ENCODE assay signal across 20 cellular contexts in the genomic region with DNA sequence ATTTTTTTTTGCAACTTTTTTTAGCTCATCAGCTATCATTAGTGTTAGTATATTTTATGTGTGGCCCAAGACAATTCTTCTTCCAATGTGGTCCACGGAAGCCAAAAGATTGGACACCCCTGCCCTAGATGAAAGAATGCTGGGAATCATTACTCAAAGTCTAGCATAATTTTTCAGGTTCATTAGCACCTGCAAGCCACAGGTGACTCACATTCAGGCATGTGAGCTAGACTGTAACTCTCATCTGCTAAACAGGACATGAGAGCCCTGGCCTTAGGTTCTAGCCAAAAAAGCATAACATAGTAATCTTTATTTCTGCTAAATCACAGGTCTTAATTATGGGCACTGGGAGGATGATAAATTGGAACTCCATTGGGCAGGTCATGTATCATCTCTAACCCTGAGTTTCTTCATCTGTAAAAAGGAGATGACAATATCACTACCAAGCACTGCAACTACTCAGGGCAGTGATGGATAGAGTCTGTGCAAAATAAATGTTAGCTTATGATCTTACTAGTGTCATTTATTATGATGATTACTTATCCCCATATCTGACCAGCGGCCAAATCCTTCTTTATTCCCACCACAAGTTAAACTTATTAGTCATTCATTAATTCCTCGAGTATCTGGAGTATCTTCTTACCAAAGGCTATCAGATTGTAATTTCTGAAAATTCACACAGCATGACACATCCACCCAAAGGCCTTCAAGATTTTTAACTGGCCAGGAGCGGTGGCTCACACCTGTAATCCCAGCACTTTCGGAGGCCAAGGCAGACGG.
DNase-seq lines count a peak whose midpoint lies in the region; FAIRE-seq and TF ChIP-seq lines count a peak whose summit lies in the region.
"Had no signal": no experiment of that assay in that cellular context is flagged by ENCODE, and none has a peak within 500 bp of the region (broad histone marks: within the 10 kb centered on the region; RNA-seq: fewer than 3 reads in every experiment).

No MANE protein-coding gene starts in this region.

- no peak overlapping the region for H3K4me2 ChIP-seq in hepatocyte
- H3K4me2 ChIP-seq: BLaER1 had no signal

- H3K4me1 ChIP-seq in hepatocyte (ENCODE audit: insufficient read depth) (peaks cover 4% of the 10 kb centered on the region), small intestine (ENCODE audit: control insufficient read depth in 2 of 2, insufficient read depth in 1 of 2, low read depth in 1 of 2, low read length in 1 of 2) (peaks cover 3 to 10% of the 10 kb centered on the region in 2 donors), breast epithelium (no peaks in the 10 kb centered on the region)

- no peak overlapping the region for H2AFZ ChIP-seq in hepatocyte

- no peaks in the 10 kb centered on the region for H4K20me1 ChIP-seq in hepatocyte (ENCODE audit: insufficient read depth, poor library complexity, severe bottlenecking)
- H4K20me1 ChIP-seq: BLaER1 had no signal

- no peaks in the 10 kb centered on the region for H3K9me3 ChIP-seq in hepatocyte (ENCODE audit: low read depth)
- no peaks in the 10 kb centered on the region for H3K9me3 ChIP-seq in small intestine (ENCODE audit: control insufficient read depth, low read depth)
- no peaks in the 10 kb centered on the region for H3K9me3 ChIP-seq in breast epithelium
- H3K9me3 ChIP-seq: BLaER1 had no signal

- H3K9me2 ChIP-seq in hepatocyte (replicated peaks; ENCODE audit: insufficient read depth): no peaks in the 10 kb centered on the region

- DNase-seq in HCEC 1CT (peak; percentile 1), amniotic epithelial cell (ENCODE audit: low read depth) (peak; percentile 65), hepatocyte (ENCODE audit: low spot score) (no peak), small intestine (no peak), breast epithelium (ENCODE audit: low spot score in 2 of 2) (no peak), GM19238 (ENCODE audit: insufficient read length, low spot score) (no peak)
- DNase-seq in stimulated activated CD4-positive, alpha-beta T cell treated with anti-CD3 and anti-CD28 coated beads, Interleukin-15, amount 100 ng/mL, for 24 hours: no peak
- DNase-seq: Calu3; CD4-positive, alpha-beta memory T cell; H9; MM.1S; NCI-H1092; NCI-H146; NCI-H2029 treated with DMSO at 0.1 percent for 48 hours; NCI-H2171 treated with DMSO at 0.1 percent for 48 hours; NCI-H446 had no signal

- H3K36me3 ChIP-seq in hepatocyte (replicated peaks; ENCODE audit: insufficient read depth, low read depth): no peaks in the 10 kb centered on the region
- peaks cover 6 to 7% of the 10 kb centered on the region in 2 donors for H3K36me3 ChIP-seq in small intestine (ENCODE audit: control insufficient read depth in 2 of 2, insufficient read depth in 2 of 2, low read length in 2 of 2)
- H3K36me3 ChIP-seq in breast epithelium: no peaks in the 10 kb centered on the region
- H3K36me3 ChIP-seq: BLaER1 had no signal

- H3K4me3 ChIP-seq in hepatocyte (no peak overlapping the region), small intestine (ENCODE audit: low read depth in 1 of 2, low read length in 2 of 2) (no peak overlapping the region), breast epithelium (no peak overlapping the region)
- H3K4me3 ChIP-seq: BLaER1 had no signal

- no peak for TF ChIP-seq POLR2A in breast epithelium (IDR thresholded peaks at IDR 0.05)

- H3K79me2 ChIP-seq in hepatocyte: no peaks in the 10 kb centered on the region

- WGBS in hepatocyte (ENCODE audit: low lambda C conversion rate, missing lambda C conversion rate): 93% methylated on average over 6 of the region's 6 CpGs
- 78 to 91% (median 88%) methylated on average over 6 of the region's 6 CpGs for WGBS in small intestine, 3 donors

- intact Hi-C loops in breast epithelium (cut with DNase I; ENCODE audit: low total_unique reads): no loop called here

- H3K27ac ChIP-seq in hepatocyte (peak overlapping the region; percentile 59), small intestine (ENCODE audit: low read depth in 1 of 2, low read length in 1 of 2) (peak overlapping the region; percentile 80 to 93), breast epithelium (no peak overlapping the region)
- H3K27ac ChIP-seq: BLaER1, HL-60 had no signal

- no peaks in the 10 kb centered on the region for H3K27me3 ChIP-seq in hepatocyte
- no peaks in the 10 kb centered on the region for H3K27me3 ChIP-seq in small intestine (ENCODE audit: control insufficient read depth in 2 of 2, insufficient read depth in 2 of 2, low read length in 2 of 2)
- no peaks in the 10 kb centered on the region for H3K27me3 ChIP-seq in breast epithelium
- H3K27me3 ChIP-seq: BLaER1 had no signal

- TF ChIP-seq CTCF in hepatocyte (IDR thresholded peaks at IDR 0.05; ENCODE audit: poor library complexity) (no peak), breast epithelium (IDR thresholded peaks at IDR 0.05) (no peak)

- FAIRE-seq in small intestine (lab: Jason Lieb, UNC): no peak
- FAIRE-seq: GM12892, RCC 7860 had no signal

Comparison
In these comparisons a context has a peak if more than half of its experiments do, and no peak if none do; other contexts are left out.
1. DNase-seq: peak in HCEC 1CT (single experiment) and amniotic epithelial cell (single experiment); none in hepatocyte (single experiment), small intestine (single experiment), breast epithelium (0 of 2), GM19238 (single experiment) and stimulated activated CD4-positive, alpha-beta T cell treated with anti-CD3 and anti-CD28 coated beads, Interleukin-15, amount 100 ng/mL, for 24 hours (single experiment).
2. H3K27ac ChIP-seq: peak in hepatocyte (single experiment) and small intestine (2 of 2); none in breast epithelium (0 of 2).